In genomic region chr21:20720623-20721022, GRCh38 we compare ENCODE assay signal across 24 cellular contexts.
DNase-seq lines count a peak whose midpoint lies in the region; ATAC-seq and TF ChIP-seq lines count a peak whose summit lies in the region.
"Had no signal": no experiment of that assay in that cellular context is flagged by ENCODE, and none has a peak within 500 bp of the region (broad histone marks: within the 10 kb centered on the region; RNA-seq: fewer than 3 reads in every experiment).

No MANE protein-coding gene starts in this region.

- no peaks in the 10 kb centered on the region for H3K27me3 ChIP-seq in breast epithelium
- no peaks in the 10 kb centered on the region for H3K27me3 ChIP-seq in sigmoid colon
- H3K27me3 ChIP-seq: BLaER1 treated with 17β-estradiol and CSF1 and Interleukin-3, amounts not matched to agents 10 nM and 100 nM had no signal

- POLR2A ChIA-PET in MCF 10A (lab: Yijun Ruan, JAX): interaction anchor here (0.6 kb wide), 1 partner anchor 376 kb away, joined by 3 read pairs; no protein-coding TSS in a partner anchor

- no peak overlapping the region for H3K4me3 Mint-ChIP-seq in MCF 10A (ENCODE audit: unreplicated experiment)
- H3K4me3 Mint-ChIP-seq: type B pancreatic cell had no signal

- H3K9me3 Mint-ChIP-seq in MCF 10A (ENCODE audit: unreplicated experiment): peaks cover 15% of the 10 kb centered on the region
- H3K9me3 Mint-ChIP-seq: type B pancreatic cell had no signal

- peak overlapping the region; percentile 97 for H3K27ac Mint-ChIP-seq in MCF 10A (ENCODE audit: low read depth, unreplicated experiment)
- H3K27ac Mint-ChIP-seq: type B pancreatic cell had no signal

- BruUV-seq in MCF 10A (replicated peaks; lab: Mats Ljungman, UMichigan): no TSS peak

- TF ChIP-seq CTCF in MCF 10A (IDR thresholded peaks at IDR 0.05; ENCODE audit: unreplicated experiment) (no peak), breast epithelium (IDR thresholded peaks at IDR 0.05) (no peak), astrocyte of the cerebellum (IDR thresholded peaks at IDR 0.05; ENCODE audit: low read depth, low read length, missing control alignments) (no peak), sigmoid colon (IDR thresholded peaks at IDR 0.05) (no peak)

- ATAC-seq in GM21619 (IDR thresholded peaks at IDR 0.05; ENCODE audit: unreplicated experiment): no peak
- ATAC-seq: esophagus mucosa, lower lobe of right lung, Panc1, right cardiac atrium had no signal

- CTCF ChIA-PET in MCF 10A (lab: Yijun Ruan, JAX): interaction anchor here (0.7 kb wide), 1 partner anchor 23 kb away, joined by 3 read pairs; no protein-coding TSS in a partner anchor

- H3K27me3 Mint-ChIP-seq in MCF 10A (ENCODE audit: insufficient read depth, unreplicated experiment): no peaks in the 10 kb centered on the region
- H3K27me3 Mint-ChIP-seq: type B pancreatic cell had no signal

- peaks cover 18% of the 10 kb centered on the region for H3K4me1 Mint-ChIP-seq in MCF 10A (ENCODE audit: insufficient read depth, unreplicated experiment)

- no peak overlapping the region for H3K4me3 ChIP-seq in breast epithelium
- no peak overlapping the region for H3K4me3 ChIP-seq in astrocyte of the cerebellum (ENCODE audit: low read depth, low read length)
- H3K4me3 ChIP-seq in sigmoid colon: no peak overlapping the region
- H3K4me3 ChIP-seq: BLaER1 treated with 17β-estradiol and CSF1 and Interleukin-3, amounts not matched to agents 10 nM and 100 nM; lower lobe of right lung had no signal

- no peak for TF ChIP-seq POLR2A in breast epithelium (IDR thresholded peaks at IDR 0.05)
- no peak for TF ChIP-seq POLR2A in sigmoid colon (IDR thresholded peaks at IDR 0.05)

- intact Hi-C loops in MCF 10A (cut with micrococcal nuclease) (no loop called here), breast epithelium (cut with DNase I; ENCODE audit: low total_unique reads) (no loop called here), sigmoid colon (cut with DNase I) (no loop called here)

- H3K4me1 ChIP-seq in breast epithelium: no peaks in the 10 kb centered on the region
- no peaks in the 10 kb centered on the region for H3K4me1 ChIP-seq in sigmoid colon
- H3K4me1 ChIP-seq: BLaER1 treated with 17β-estradiol and CSF1 and Interleukin-3, amounts not matched to agents 10 nM and 100 nM; lower lobe of right lung had no signal

- 65 to 82% methylated on average over 2 of the region's 2 CpGs for WGBS in sigmoid colon, 2 donors

- DNase-seq in MCF 10A (ENCODE audit: unreplicated experiment): peak; percentile 66
- no peak for DNase-seq in breast epithelium (ENCODE audit: low spot score in 2 of 2)
- peak; percentile 55 for DNase-seq in astrocyte of the cerebellum (ENCODE audit: low read depth)
- DNase-seq in glomerular visceral epithelial cell (ENCODE audit: extremely low spot score): peak; percentile 23
- no peak for DNase-seq in SK-N-DZ (ENCODE audit: low spot score)
- no peak for DNase-seq in NCI-H524 (lab: John Stamatoyannopoulos, UW)
- no peak for DNase-seq in sigmoid colon
- DNase-seq: 8988T; activated CD4-positive, alpha-beta T cell treated with anti-CD3 and anti-CD28 coated beads for 48 hours; activated CD8-positive, alpha-beta memory T cell treated with anti-CD3 and anti-CD28 coated beads, Interleukin-2, amount 50 U/mL, for 4 hours; activated effector memory CD4-positive, alpha-beta T cell treated with Interleukin-2 at 50 U/mL for 16 hours; cerebellar nuclear complex; effector CD8-positive, alpha-beta T cell; HCEC 1CT; lower lobe of right lung; MM.1S; NCI-H774; right cardiac atrium; stimulated activated naive CD4-positive, alpha-beta T cell had no signal

- H3K36me3 Mint-ChIP-seq in MCF 10A (ENCODE audit: insufficient read depth, unreplicated experiment): no peaks in the 10 kb centered on the region
- H3K36me3 Mint-ChIP-seq: type B pancreatic cell had no signal

- in situ Hi-C loops in astrocyte of the cerebellum (cut with HindIII; ENCODE audit: low sequenced_read_pairs): no loop called here

- H3K27ac ChIP-seq in breast epithelium (no peak overlapping the region), sigmoid colon (no peak overlapping the region)
- H3K27ac ChIP-seq: BLaER1 treated with 17β-estradiol and CSF1 and Interleukin-3, amounts not matched to agents 10 nM and 100 nM; lower lobe of right lung had no signal

- H3K9me3 ChIP-seq in breast epithelium (no peaks in the 10 kb centered on the region), sigmoid colon (no peaks in the 10 kb centered on the region)
- H3K9me3 ChIP-seq: BLaER1 treated with 17β-estradiol and CSF1 and Interleukin-3, amounts not matched to agents 10 nM and 100 nM had no signal

- H3K36me3 ChIP-seq in breast epithelium (no peaks in the 10 kb centered on the region), sigmoid colon (no peaks in the 10 kb centered on the region)
- H3K36me3 ChIP-seq: BLaER1 treated with 17β-estradiol and CSF1 and Interleukin-3, amounts not matched to agents 10 nM and 100 nM; lower lobe of right lung had no signal

- TF ChIP-seq EP300 in sigmoid colon (IDR thresholded peaks at IDR 0.05): no peak

Comparison
In these comparisons a context has a peak if more than half of its experiments do, and no peak if none do; other contexts are left out.
1. DNase-seq: peak in MCF 10A (single experiment), astrocyte of the cerebellum (single experiment) and glomerular visceral epithelial cell (single experiment); none in breast epithelium (0 of 2), SK-N-DZ (single experiment), NCI-H524 (0 of 2) and sigmoid colon (single experiment).